In genomic region chr9:72521416-72521815, GRCh38 we compare ENCODE assay signal across 5 cellular contexts. TPM values are rescaled to one million over a fixed set of nuclear protein-coding genes. Genes with fewer than 3 reads are reported as not detected.
"Had no signal": no experiment of that assay in that cellular context is flagged by ENCODE, and none has a peak within 500 bp of the region (broad histone marks: within the 10 kb centered on the region; RNA-seq: fewer than 3 reads in every experiment).

Gene TMC1, plus strand, starts transcription at chr9:72521608. Its CDS starts 127,041 bp downstream, at chr9:72648649.

RNA-seq across cellular contexts. Expression of gene TMC1, which starts in this region (rescaled TPM):
- total RNA-seq: HT1080, LHCN-M2, MCF 10A had no signal
- polyA plus RNA-seq: IgD-negative memory B cell, SK-N-SH had no signal
